8 cellular contexts compared by ENCODE assay signal in the genomic region with DNA sequence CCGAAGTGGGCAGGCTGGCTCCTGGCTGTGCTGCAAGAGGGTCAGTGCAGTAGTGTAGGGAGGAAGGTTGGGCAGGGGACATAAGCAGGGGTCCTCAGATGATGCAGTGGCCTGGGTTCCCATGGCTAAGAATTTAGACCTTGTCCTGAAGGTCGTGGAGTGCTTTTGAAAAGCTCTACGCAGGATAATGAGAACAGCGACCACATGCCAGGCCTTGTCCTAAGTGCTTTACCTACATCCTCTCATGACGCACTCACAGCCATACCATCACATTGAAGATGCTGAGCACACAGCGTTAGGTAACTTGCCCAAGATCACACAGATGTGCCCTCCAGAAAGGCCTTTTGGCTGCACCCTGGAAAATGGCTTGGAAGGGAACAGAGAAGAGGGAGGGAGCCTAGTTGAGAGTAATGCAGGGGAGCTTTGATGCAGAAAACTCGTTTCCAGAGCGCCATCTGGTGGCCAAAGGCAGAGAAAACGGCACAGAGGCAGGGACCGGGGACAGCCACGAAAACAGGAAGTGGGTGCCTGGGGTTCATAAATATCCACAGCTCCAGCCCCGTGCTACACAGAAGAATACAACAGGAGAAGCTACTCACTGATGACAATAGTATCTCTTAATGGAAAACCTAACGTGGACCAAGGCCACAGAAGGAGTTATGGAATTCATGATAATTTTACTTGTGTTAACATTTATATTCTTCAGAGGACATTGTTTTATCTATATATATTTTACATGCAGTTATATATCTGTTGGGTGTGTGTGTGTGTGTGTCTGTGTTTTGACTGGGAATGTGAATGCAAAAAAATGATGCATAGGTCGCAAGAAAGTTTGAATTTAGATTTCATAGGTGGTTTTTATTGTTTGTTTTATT. TPM values are rescaled to one million over a fixed set of nuclear protein-coding genes. Genes with fewer than 3 reads are reported as not detected.
A peak's percentile ranks its signal among the peaks of the same experiment; 100 is the strongest.
DNase-seq lines count a peak whose midpoint lies in the region; ATAC-seq and TF ChIP-seq lines count a peak whose summit lies in the region.

No MANE protein-coding gene starts in this region.

- CTCF ChIA-PET in HEK293 (lab: Yijun Ruan, JAX) = interaction anchor here (0.6 to 6.0 kb wide), 79 partner anchors 8 to 1076 kb away, joined by 3 to 158 read pairs (median 5); a partner anchor contains a TSS

- H3K9me3 ChIP-seq in HEK293 (ENCODE audit: control insufficient read depth, insufficient read depth, low read depth, low read length) = no peaks in the 10 kb centered on the region
- no peaks in the 10 kb centered on the region for H3K9me3 ChIP-seq in MG63
- no peaks in the 10 kb centered on the region for H3K9me3 ChIP-seq in SJCRH30 (replicated peaks)
- no peaks in the 10 kb centered on the region for H3K9me3 ChIP-seq in upper lobe of right lung

- peak; percentile 91 for ATAC-seq in upper lobe of right lung

- H3K36me3 ChIP-seq in HEK293 (ENCODE audit: control insufficient read depth in 2 of 2, insufficient read depth in 1 of 2, low read length in 2 of 2) (no peaks in the 10 kb centered on the region), MG63 (no peaks in the 10 kb centered on the region), SJCRH30 (no peaks in the 10 kb centered on the region), upper lobe of right lung (no peaks in the 10 kb centered on the region)

- peak; percentile 93 for TF ChIP-seq CTCF in GM10266 (IDR thresholded peaks at IDR 0.05; ENCODE audit: control insufficient read depth, insufficient read depth, low read depth, missing control alignments)
- peak; percentile 87 for TF ChIP-seq CTCF in HEK293 (tag by site-specific recombination; IDR thresholded peaks at IDR 0.05)
- TF ChIP-seq CTCF in upper lobe of right lung (IDR thresholded peaks at IDR 0.05) = peak; percentile 89

- intact Hi-C loops in posterior cingulate gyrus (cut with DNase I) = loop anchor here (1.0 to 10.0 kb wide), 5 partner anchors 38 to 295 kb away; a partner anchor contains a TSS
- intact Hi-C loops in upper lobe of right lung (cut with DNase I) = loop anchor here (5.0 kb wide), 2 partner anchors 83 to 268 kb away; a partner anchor contains a TSS

- H3K4me1 ChIP-seq in HEK293 (ENCODE audit: control insufficient read depth, insufficient read depth, low read length) (no peaks in the 10 kb centered on the region), SJCRH30 (peaks cover 35% of the 10 kb centered on the region), upper lobe of right lung (peaks cover 20% of the 10 kb centered on the region)

- no peak overlapping the region for H3K4me3 ChIP-seq in HEK293 (ENCODE audit: low read depth, low read length)
- H3K4me3 ChIP-seq in MG63 = no peak overlapping the region
- no peak overlapping the region for H3K4me3 ChIP-seq in SJCRH30
- no peak overlapping the region for H3K4me3 ChIP-seq in upper lobe of right lung

- H3K27me3 ChIP-seq in MG63 (no peaks in the 10 kb centered on the region), SJCRH30 (0 out of 2 replicates have a peak, but pooled peaks cover 4% of the 10 kb centered on the region), upper lobe of right lung (no peaks in the 10 kb centered on the region)

- POLR2A ChIA-PET in HEK293 (lab: Yijun Ruan, JAX) = interaction anchor here (1.5 to 1.7 kb wide), 3 partner anchors 9 to 269 kb away, joined by 4 to 8 read pairs (median 6); a partner anchor contains a TSS

- DNase-seq in GM10266 (ENCODE audit: extremely low spot score) (peak; percentile 87), MG63 (peak; percentile 80), SJCRH30 (peak; percentile 83 to 97), germinal center (ENCODE audit: low spot score) (peak; percentile 87), posterior cingulate gyrus (peak; percentile 80 to 98 (median 92)), upper lobe of right lung (peak; percentile 89)
- peak; percentile 85 for DNase-seq in activated gamma-delta T cell treated with anti-CD3 and anti-CD28 coated beads, Interleukin-2, amount 50 U/mL, for 16 hours (ENCODE audit: low read depth)

- no peak overlapping the region for H3K27ac ChIP-seq in HEK293 (ENCODE audit: extremely low read depth, low read depth, low read length)
- H3K27ac ChIP-seq in SJCRH30 = no peak overlapping the region
- peak overlapping the region; percentile 13 for H3K27ac ChIP-seq in upper lobe of right lung

TF ChIP-seq in HEK293, 187 proteins besides CTCF, POLR2A, EP300 and RAD21:
- TF ChIP-seq ZNF473 (tag by site-specific recombination; IDR thresholded peaks at IDR 0.05) = no peak
- TF ChIP-seq ZNF366 (tag by site-specific recombination; conservative IDR thresholded peaks at IDR 0.05) = 0 out of 2 replicates have a peak, but pooled peaks have one; percentile 26
- no peak for TF ChIP-seq SCRT1 (tag by site-specific recombination; IDR thresholded peaks at IDR 0.05; ENCODE audit: borderline replicate concordance)
- peak; percentile 98 for TF ChIP-seq ZBTB48 (tag by site-specific recombination; IDR thresholded peaks at IDR 0.05)
- TF ChIP-seq ZNF155 (tag by site-specific recombination; IDR thresholded peaks at IDR 0.05) = no peak
- TF ChIP-seq ZBTB17 (tag by site-specific recombination; IDR thresholded peaks at IDR 0.05) = peak; percentile 76
- TF ChIP-seq SP7 (tag by site-specific recombination; IDR thresholded peaks at IDR 0.05) = 0 out of 2 replicates have a peak, but pooled peaks have one; percentile 33
- TF ChIP-seq ZNF600 (tag by site-specific recombination; IDR thresholded peaks at IDR 0.05) = peak; percentile 89
- no peak for TF ChIP-seq YY2 (tag by site-specific recombination; IDR thresholded peaks at IDR 0.05)
- 0 out of 2 replicates have a peak, but pooled peaks have one; percentile 34 for TF ChIP-seq ZNF558 (tag by site-specific recombination; IDR thresholded peaks at IDR 0.05)
- peak; percentile 49; the same call in 1 of the 2 replicates for TF ChIP-seq ZSCAN30 (tag by site-specific recombination; IDR thresholded peaks at IDR 0.05)
- TF ChIP-seq, protein P1, sequence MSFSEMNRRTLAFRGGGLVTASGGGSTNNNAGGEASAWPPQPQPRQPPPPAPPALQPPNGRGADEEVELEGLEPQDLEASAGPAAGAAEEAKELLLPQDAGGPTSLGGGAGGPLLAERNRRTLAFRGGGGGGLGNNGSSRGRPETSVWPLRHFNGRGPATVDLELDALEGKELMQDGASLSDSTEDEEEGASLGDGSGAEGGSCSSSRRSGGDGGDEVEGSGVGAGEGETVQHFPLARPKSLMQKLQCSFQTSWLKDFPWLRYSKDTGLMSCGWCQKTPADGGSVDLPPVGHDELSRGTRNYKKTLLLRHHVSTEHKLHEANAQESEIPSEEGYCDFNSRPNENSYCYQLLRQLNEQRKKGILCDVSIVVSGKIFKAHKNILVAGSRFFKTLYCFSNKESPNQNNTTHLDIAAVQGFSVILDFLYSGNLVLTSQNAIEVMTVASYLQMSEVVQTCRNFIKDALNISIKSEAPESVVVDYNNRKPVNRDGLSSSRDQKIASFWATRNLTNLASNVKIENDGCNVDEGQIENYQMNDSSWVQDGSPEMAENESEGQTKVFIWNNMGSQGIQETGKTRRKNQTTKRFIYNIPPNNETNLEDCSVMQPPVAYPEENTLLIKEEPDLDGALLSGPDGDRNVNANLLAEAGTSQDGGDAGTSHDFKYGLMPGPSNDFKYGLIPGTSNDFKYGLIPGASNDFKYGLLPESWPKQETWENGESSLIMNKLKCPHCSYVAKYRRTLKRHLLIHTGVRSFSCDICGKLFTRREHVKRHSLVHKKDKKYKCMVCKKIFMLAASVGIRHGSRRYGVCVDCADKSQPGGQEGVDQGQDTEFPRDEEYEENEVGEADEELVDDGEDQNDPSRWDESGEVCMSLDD (tag by site-specific recombination; IDR thresholded peaks at IDR 0.05) = peak; percentile 48; the same call in 1 of the 2 replicates
- TF ChIP-seq, protein P2, sequence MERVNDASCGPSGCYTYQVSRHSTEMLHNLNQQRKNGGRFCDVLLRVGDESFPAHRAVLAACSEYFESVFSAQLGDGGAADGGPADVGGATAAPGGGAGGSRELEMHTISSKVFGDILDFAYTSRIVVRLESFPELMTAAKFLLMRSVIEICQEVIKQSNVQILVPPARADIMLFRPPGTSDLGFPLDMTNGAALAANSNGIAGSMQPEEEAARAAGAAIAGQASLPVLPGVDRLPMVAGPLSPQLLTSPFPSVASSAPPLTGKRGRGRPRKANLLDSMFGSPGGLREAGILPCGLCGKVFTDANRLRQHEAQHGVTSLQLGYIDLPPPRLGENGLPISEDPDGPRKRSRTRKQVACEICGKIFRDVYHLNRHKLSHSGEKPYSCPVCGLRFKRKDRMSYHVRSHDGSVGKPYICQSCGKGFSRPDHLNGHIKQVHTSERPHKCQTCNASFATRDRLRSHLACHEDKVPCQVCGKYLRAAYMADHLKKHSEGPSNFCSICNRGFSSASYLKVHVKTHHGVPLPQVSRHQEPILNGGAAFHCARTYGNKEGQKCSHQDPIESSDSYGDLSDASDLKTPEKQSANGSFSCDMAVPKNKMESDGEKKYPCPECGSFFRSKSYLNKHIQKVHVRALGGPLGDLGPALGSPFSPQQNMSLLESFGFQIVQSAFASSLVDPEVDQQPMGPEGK (tag by site-specific recombination; IDR thresholded peaks at IDR 0.05) = 0 out of 2 replicates have a peak, but pooled peaks have one; percentile 44
- TF ChIP-seq ZNF660 (tag by site-specific recombination; IDR thresholded peaks at IDR 0.05) = peak; percentile 70; the same call in 1 of the 2 replicates
- peak; percentile 96 for TF ChIP-seq ZNF654 (tag by site-specific recombination; IDR thresholded peaks at IDR 0.05; ENCODE audit: low read depth)
- TF ChIP-seq ZNF2 (tag by site-specific recombination; IDR thresholded peaks at IDR 0.05) = peak; percentile 82; the same call in 1 of the 2 replicates
- TF ChIP-seq ZNF341 (tag by site-specific recombination; IDR thresholded peaks at IDR 0.05; ENCODE audit: low read depth) = peak; percentile 80
- TF ChIP-seq GLIS1 (tag by site-specific recombination; IDR thresholded peaks at IDR 0.05) = peak; percentile 44; the same call in 1 of the 2 replicates

RNA-seq across cellular contexts. Expression of a gene that starts 2.7 kb away (rescaled TPM):
- total RNA-seq in MG63 (2014; rRNA removed; shearing (Covaris generic); ENCODE audit: low replicate concordance) = 8.4 TPM in 1 of 2 replicates, not detected in the other
- total RNA-seq in SJCRH30 (2014; rRNA removed; shearing (Covaris generic)) = 0.25 and 0.42 TPM in 2 replicates
- 17.0 TPM for total RNA-seq in upper lobe of right lung

RNA-seq across cellular contexts. Expression of a gene that starts 8.2 kb away (rescaled TPM):
- total RNA-seq in MG63 (2014; rRNA removed; shearing (Covaris generic); ENCODE audit: low replicate concordance) = 93.3 and 167 TPM in 2 replicates
- 46.8 and 50.5 TPM in 2 replicates for total RNA-seq in SJCRH30 (2014; rRNA removed; shearing (Covaris generic))
- total RNA-seq in upper lobe of right lung = 51.6 TPM

RNA-seq across cellular contexts. Expression of a gene that starts 37.0 kb away (rescaled TPM):
- total RNA-seq in MG63 (2014; rRNA removed; shearing (Covaris generic); ENCODE audit: low replicate concordance) = 84.9 and 95.9 TPM in 2 replicates
- 55.0 and 57.3 TPM in 2 replicates for total RNA-seq in SJCRH30 (2014; rRNA removed; shearing (Covaris generic))
- total RNA-seq in upper lobe of right lung = 83.3 TPM

RNA-seq across cellular contexts. Expression of a gene that starts 52.1 kb away (rescaled TPM):
- total RNA-seq in MG63 (2014; rRNA removed; shearing (Covaris generic); ENCODE audit: low replicate concordance) = 57.4 and 67.5 TPM in 2 replicates
- total RNA-seq in SJCRH30 (2014; rRNA removed; shearing (Covaris generic)) = 58.9 and 74.2 TPM in 2 replicates
- 36.2 TPM for total RNA-seq in upper lobe of right lung
